ENCODE assay signal across 37 cellular contexts in the genomic region with DNA sequence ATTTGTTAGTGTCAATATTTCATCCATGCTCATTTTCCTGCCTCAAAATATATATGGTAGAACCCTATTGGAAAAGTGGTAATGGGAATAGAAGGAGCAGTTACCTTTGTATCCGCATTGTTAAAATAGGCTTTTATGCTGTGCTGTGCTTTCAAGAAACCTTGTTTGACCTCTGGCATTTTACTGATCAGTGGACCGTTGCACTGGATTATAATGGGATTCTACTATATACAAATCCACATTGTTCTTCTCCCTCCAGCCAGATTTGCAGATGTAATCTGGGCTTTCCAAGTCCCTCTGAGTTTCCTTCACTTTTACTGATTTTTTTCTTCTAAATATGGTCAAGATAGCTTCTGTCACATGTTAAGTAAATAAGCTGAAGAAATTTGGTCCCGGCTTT. TPM values are rescaled to one million over a fixed set of nuclear protein-coding genes. Genes with fewer than 3 reads are reported as not detected.
"Had no signal": no experiment of that assay in that cellular context is flagged by ENCODE, and none has a peak within 500 bp of the region (broad histone marks: within the 10 kb centered on the region; RNA-seq: fewer than 3 reads in every experiment).

No MANE protein-coding gene starts in this region.

- H3K4me1 ChIP-seq: ascending aorta had no signal

- H3K9me3 ChIP-seq: ascending aorta had no signal

- H3K4me1 Mint-ChIP-seq: activated B cell treated with CpG ODN at 0.5 μM for 24 hours; activated CD4-positive, alpha-beta T cell treated with anti-CD3 and anti-CD28 coated beads, Interleukin-2, amount 10 ng/mL, durations not matched to agents 24 days and 14 days; activated naive CD4-positive, alpha-beta T cell treated with anti-CD3 and anti-CD28 coated beads, Interleukin-2, amount 10 ng/mL, durations not matched to agents 7 days and 5 days; activated naive CD4-positive, alpha-beta T cell treated with anti-CD3 and anti-CD28 coated beads, Interleukin-2, amount 50 U/mL, for 24 hours; activated naive CD8-positive, alpha-beta T cell treated with anti-CD3 and anti-CD28 coated beads, Interleukin-2, amount 10 ng/mL, durations not matched to agents 7 days and 5 days; activated naive CD8-positive, alpha-beta T cell treated with anti-CD3 and anti-CD28 coated beads, Interleukin-2, amount 50 U/mL, for 24 hours; brain; central memory CD8-positive, alpha-beta T cell; T-cell had no signal

- H3K4me3 Mint-ChIP-seq: activated B cell treated with CpG ODN at 0.5 μM for 24 hours; activated CD4-positive, alpha-beta memory T cell treated with anti-CD3 and anti-CD28 coated beads for 36 hours; activated CD4-positive, alpha-beta T cell treated with anti-CD3 and anti-CD28 coated beads, Interleukin-2, amount 10 ng/mL, durations not matched to agents 24 days and 14 days; activated CD8-positive, alpha-beta T cell treated with anti-CD3 and anti-CD28 coated beads for 36 hours; activated naive CD4-positive, alpha-beta T cell treated with anti-CD3 and anti-CD28 coated beads, Interleukin-2, amount 10 ng/mL, durations not matched to agents 7 days and 5 days; activated naive CD4-positive, alpha-beta T cell treated with anti-CD3 and anti-CD28 coated beads, Interleukin-2, amount 50 U/mL, for 24 hours; activated naive CD8-positive, alpha-beta T cell; activated naive CD8-positive, alpha-beta T cell treated with anti-CD3 and anti-CD28 coated beads, Interleukin-2, amount 10 ng/mL, durations not matched to agents 7 days and 5 days; activated naive CD8-positive, alpha-beta T cell treated with anti-CD3 and anti-CD28 coated beads, Interleukin-2, amount 50 U/mL, for 24 hours; activated T-cell treated with anti-CD3 and anti-CD28 coated beads, Interleukin-2, amount 50 U/mL, for 24 hours; brain; central memory CD8-positive, alpha-beta T cell; T-cell; T-helper 2 cell treated with Interferon-gamma antibody and Interleukin-4, amounts not matched to agents 5 μg/mL and 100 μg/mL, for 36 hours had no signal

- H3K27me3 Mint-ChIP-seq: activated B cell treated with CpG ODN at 0.5 μM for 24 hours; activated CD4-positive, alpha-beta memory T cell treated with anti-CD3 and anti-CD28 coated beads for 36 hours; activated naive CD4-positive, alpha-beta T cell treated with anti-CD3 and anti-CD28 coated beads, Interleukin-2, amount 10 ng/mL, durations not matched to agents 7 days and 5 days; activated T-cell treated with anti-CD3 and anti-CD28 coated beads, Interleukin-2, amount 50 U/mL, for 24 hours; brain had no signal

- H3K36me3 ChIP-seq: ascending aorta, cardiac muscle cell had no signal

- DNase-seq: activated B cell treated with CpG ODN at 0.5 μM for 24 hours; activated CD4-positive, alpha-beta memory T cell treated with anti-CD3 and anti-CD28 coated beads for 36 hours; activated CD4-positive, alpha-beta T cell treated with anti-CD3 and anti-CD28 coated beads for 4 hours; activated CD4-positive, alpha-beta T cell treated with anti-CD3 and anti-CD28 coated beads, Interleukin-2, amount 10 ng/mL, durations not matched to agents 24 days and 14 days; activated CD4-positive, alpha-beta T cell treated with anti-CD3 and anti-CD28 coated beads, Interleukin-2, amount 50 U/mL, for 1 hour; activated CD4-positive, alpha-beta T cell treated with anti-CD3 and anti-CD28 coated beads, Interleukin-2, amount 50 U/mL, for 4 hours; activated CD4-positive, CD25-positive, alpha-beta regulatory T cell treated with anti-CD3 and anti-CD28 coated beads, Interleukin-2, amount 50 U/mL, for 72 hours; activated CD8-positive, alpha-beta memory T cell treated with anti-CD3 and anti-CD28 coated beads, Interleukin-2, amount 50 U/mL, for 48 hours; activated CD8-positive, alpha-beta T cell treated with anti-CD3 and anti-CD28 coated beads for 36 hours; activated effector memory CD4-positive, alpha-beta T cell treated with Interleukin-2 at 50 U/mL for 16 hours; activated gamma-delta T cell; activated naive CD4-positive, alpha-beta T cell treated with anti-CD3 and anti-CD28 coated beads, Interleukin-2, amount 10 ng/mL, durations not matched to agents 7 days and 5 days; activated naive CD4-positive, alpha-beta T cell treated with Interleukin-2 at 50 U/mL for 16 hours; activated naive CD8-positive, alpha-beta T cell treated with anti-CD3 and anti-CD28 coated beads, Interleukin-2, amount 10 ng/mL, durations not matched to agents 7 days and 5 days; activated naive CD8-positive, alpha-beta T cell treated with anti-CD3 and anti-CD28 coated beads, Interleukin-2, amount 50 U/mL, for 24 hours; activated T-cell treated with anti-CD3 and anti-CD28 coated beads, Interleukin-2, amount 50 U/mL, for 24 hours; activated T-cell treated with anti-CD3 and anti-CD28 coated beads, Interleukin-2, amount 50 U/mL, for 48 hours; amygdala; anterior cingulate cortex; caudate nucleus; cerebellar nuclear complex; T-cell; T-helper 2 cell; T-helper 9 cell had no signal

- H3K9me3 Mint-ChIP-seq: activated B cell treated with CpG ODN at 0.5 μM for 24 hours; activated CD4-positive, alpha-beta memory T cell treated with anti-CD3 and anti-CD28 coated beads for 36 hours; activated CD4-positive, alpha-beta T cell treated with anti-CD3 and anti-CD28 coated beads, Interleukin-2, amount 10 ng/mL, durations not matched to agents 24 days and 14 days; activated CD8-positive, alpha-beta T cell treated with anti-CD3 and anti-CD28 coated beads for 36 hours; activated naive CD4-positive, alpha-beta T cell treated with anti-CD3 and anti-CD28 coated beads, Interleukin-2, amount 10 ng/mL, durations not matched to agents 7 days and 5 days; activated naive CD4-positive, alpha-beta T cell treated with anti-CD3 and anti-CD28 coated beads, Interleukin-2, amount 50 U/mL, for 24 hours; activated naive CD8-positive, alpha-beta T cell treated with anti-CD3 and anti-CD28 coated beads, Interleukin-2, amount 10 ng/mL, durations not matched to agents 7 days and 5 days; activated naive CD8-positive, alpha-beta T cell treated with anti-CD3 and anti-CD28 coated beads, Interleukin-2, amount 50 U/mL, for 24 hours; activated T-cell treated with anti-CD3 and anti-CD28 coated beads, Interleukin-2, amount 50 U/mL, for 24 hours; activated T-helper 2 cell treated with anti-CD3 and anti-CD28 coated beads, Interferon-gamma antibody, Interleukin-2, Interleukin-4, amounts not matched to agents 10 μg/mL and 5 μg/mL and 100 μg/mL, durations not matched to agents 14 hours and 24 hours and 36 hours; brain; central memory CD8-positive, alpha-beta T cell; T-cell; T-helper 2 cell treated with Interferon-gamma antibody and Interleukin-4, amounts not matched to agents 5 μg/mL and 100 μg/mL, for 36 hours had no signal

- ATAC-seq: activated CD8-positive, alpha-beta T cell treated with anti-CD3 and anti-CD28 coated beads for 36 hours; activated naive CD8-positive, alpha-beta T cell treated with anti-CD3 and anti-CD28 coated beads, Interleukin-2, amount 50 U/mL, for 24 hours; T-cell had no signal

- H3K27ac Mint-ChIP-seq: activated B cell treated with CpG ODN at 0.5 μM for 24 hours; activated CD4-positive, alpha-beta memory T cell treated with anti-CD3 and anti-CD28 coated beads for 36 hours; activated CD4-positive, alpha-beta T cell treated with anti-CD3 and anti-CD28 coated beads, Interleukin-2, amount 10 ng/mL, durations not matched to agents 24 days and 14 days; activated CD8-positive, alpha-beta T cell treated with anti-CD3 and anti-CD28 coated beads for 36 hours; activated naive CD4-positive, alpha-beta T cell treated with anti-CD3 and anti-CD28 coated beads, Interleukin-2, amount 10 ng/mL, durations not matched to agents 7 days and 5 days; activated naive CD4-positive, alpha-beta T cell treated with anti-CD3 and anti-CD28 coated beads, Interleukin-2, amount 50 U/mL, for 24 hours; activated naive CD8-positive, alpha-beta T cell; activated naive CD8-positive, alpha-beta T cell treated with anti-CD3 and anti-CD28 coated beads, Interleukin-2, amount 10 ng/mL, durations not matched to agents 7 days and 5 days; activated naive CD8-positive, alpha-beta T cell treated with anti-CD3 and anti-CD28 coated beads, Interleukin-2, amount 50 U/mL, for 24 hours; activated T-cell treated with anti-CD3 and anti-CD28 coated beads, Interleukin-2, amount 50 U/mL, for 24 hours; activated T-helper 2 cell treated with anti-CD3 and anti-CD28 coated beads, Interferon-gamma antibody, Interleukin-2, Interleukin-4, amounts not matched to agents 10 μg/mL and 5 μg/mL and 100 μg/mL, durations not matched to agents 14 hours and 24 hours and 36 hours; brain; T-cell; T-helper 2 cell treated with Interferon-gamma antibody and Interleukin-4, amounts not matched to agents 5 μg/mL and 100 μg/mL, for 36 hours had no signal

- H3K4me3 ChIP-seq: ascending aorta, cardiac muscle cell had no signal

- H3K36me3 Mint-ChIP-seq: activated CD4-positive, alpha-beta memory T cell treated with anti-CD3 and anti-CD28 coated beads for 36 hours; activated naive CD4-positive, alpha-beta T cell treated with anti-CD3 and anti-CD28 coated beads, Interleukin-2, amount 10 ng/mL, durations not matched to agents 7 days and 5 days; activated naive CD4-positive, alpha-beta T cell treated with anti-CD3 and anti-CD28 coated beads, Interleukin-2, amount 50 U/mL, for 24 hours; activated naive CD8-positive, alpha-beta T cell; activated naive CD8-positive, alpha-beta T cell treated with anti-CD3 and anti-CD28 coated beads, Interleukin-2, amount 10 ng/mL, durations not matched to agents 7 days and 5 days; T-cell had no signal

- H3K27ac ChIP-seq: ascending aorta, cardiac muscle cell, VCaP had no signal

- H3K27me3 ChIP-seq: ascending aorta, cardiac muscle cell had no signal

RNA-seq across cellular contexts. Expression of gene FAM237A, which starts 23.3 kb away (rescaled TPM):
- total RNA-seq: activated B cell treated with CpG ODN at 0.5 μM for 24 hours; activated CD4-positive, alpha-beta memory T cell treated with anti-CD3 and anti-CD28 coated beads for 36 hours; activated CD4-positive, alpha-beta T cell treated with anti-CD3 and anti-CD28 coated beads, Interleukin-2, amount 10 ng/mL, durations not matched to agents 24 days and 14 days; activated CD8-positive, alpha-beta memory T cell treated with anti-CD3 and anti-CD28 coated beads for 36 hours; activated CD8-positive, alpha-beta T cell treated with anti-CD3 and anti-CD28 coated beads for 36 hours; activated naive CD8-positive, alpha-beta T cell treated with anti-CD3 and anti-CD28 coated beads, Interleukin-2, amount 10 ng/mL, durations not matched to agents 7 days and 5 days; activated T-helper 2 cell treated with anti-CD3 and anti-CD28 coated beads, Interferon-gamma antibody, Interleukin-2, Interleukin-4, amounts not matched to agents 10 μg/mL and 5 μg/mL and 100 μg/mL, durations not matched to agents 14 hours and 24 hours and 36 hours; ascending aorta; bronchial epithelial cell; cardiac muscle cell; chondrocyte; T-cell; T-helper 1 cell treated with Interleukin-12 subunit alpha and Interleukin-12 subunit beta and Interleukin-4 antibody, amounts not matched to agents 30 ng/mL and 1 ng/mL, for 36 hours had no signal
